In the genomic region with DNA sequence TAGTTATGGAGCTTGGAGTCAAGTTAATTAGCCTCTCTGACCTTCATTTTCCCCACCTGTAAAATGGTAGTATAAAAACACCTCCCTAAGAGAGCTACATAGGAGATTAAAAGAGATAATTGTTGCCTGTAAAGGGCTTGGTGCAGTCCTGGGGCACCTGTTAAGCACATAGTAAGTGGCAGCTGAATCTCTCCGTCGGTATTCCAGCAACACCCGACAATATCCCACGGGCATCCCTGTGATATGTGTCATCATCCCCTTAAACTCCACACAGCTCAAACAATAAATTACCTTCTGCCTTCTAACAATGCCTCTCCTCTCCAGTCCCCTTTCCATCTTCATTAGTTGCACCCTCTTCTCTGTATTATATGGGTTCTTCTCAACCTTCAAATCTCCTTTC, we compare ENCODE assay signal across 5 cellular contexts.
"Had no signal": no experiment of that assay in that cellular context is flagged by ENCODE, and none has a peak within 500 bp of the region (broad histone marks: within the 10 kb centered on the region; RNA-seq: fewer than 3 reads in every experiment).

No MANE protein-coding gene starts in this region.

- DNase-seq: IMR-90, KBM-7 had no signal

- H3K27ac Mint-ChIP-seq: IgD-negative memory B cell had no signal

- H3K27ac ChIP-seq: HL-60 had no signal

- H3K4me3 Mint-ChIP-seq: IgD-negative memory B cell had no signal

- H3K4me1 Mint-ChIP-seq: IgD-negative memory B cell had no signal

- H3K4me3 ChIP-seq: K562 had no signal

- H3K36me3 Mint-ChIP-seq: IgD-negative memory B cell had no signal
